Comparison of ENCODE assay signal across 9 cellular contexts in the genomic region with DNA sequence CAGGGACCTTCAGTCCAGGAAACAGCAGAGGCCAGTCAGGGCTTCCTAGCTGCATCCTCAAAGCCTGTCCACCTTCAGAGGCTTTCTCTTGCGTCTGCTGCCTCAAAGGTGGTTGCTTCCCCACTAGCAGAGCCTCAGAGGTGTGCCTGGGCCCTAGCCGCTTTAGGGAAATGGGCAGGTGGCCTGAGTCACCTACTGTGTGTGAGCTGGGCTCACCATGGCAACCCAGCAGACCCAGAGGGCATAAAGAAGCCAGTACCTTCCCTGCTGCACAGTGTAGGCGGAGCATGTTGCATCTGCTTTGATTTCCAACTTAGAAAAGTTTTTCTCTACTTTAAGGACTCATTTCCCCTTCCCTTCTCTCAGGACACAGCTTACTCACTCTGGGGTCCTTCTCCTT. TPM values are rescaled to one million over a fixed set of nuclear protein-coding genes. Genes with fewer than 3 reads are reported as not detected.
A peak's percentile ranks its signal among the peaks of the same experiment; 100 is the strongest.
DNase-seq lines count a peak whose midpoint lies in the region; ATAC-seq, FAIRE-seq and TF ChIP-seq lines count a peak whose summit lies in the region.
"Had no signal": no experiment of that assay in that cellular context is flagged by ENCODE, and none has a peak within 500 bp of the region (broad histone marks: within the 10 kb centered on the region; RNA-seq: fewer than 3 reads in every experiment).

No MANE protein-coding gene starts in this region.

- H2BK120ac ChIP-seq in trophoblast cell (ENCODE audit: insufficient read depth, low read length, poor library complexity) = no peak overlapping the region

- POLR2A ChIA-PET in GM12878 (lab: Charles Lee) = interaction anchor here (0.6 to 6.5 kb wide), 4 partner anchors 8 to 143 kb away, joined by 4 to 48 read pairs (median 6); partner anchors contain the start of gene SLC9A1

- H2AK5ac ChIP-seq in trophoblast cell (ENCODE audit: low read length) = no peak overlapping the region

- TF ChIP-seq POLR2A in GM12878 (IDR thresholded peaks at IDR 0.05; ENCODE audit: low read depth, low read length) (no peak), esophagus muscularis mucosa (IDR thresholded peaks at IDR 0.05; ENCODE audit: low read depth) (no peak)

- TF ChIP-seq EP300 in GM12878 (IDR thresholded peaks at IDR 0.05; ENCODE audit: borderline replicate concordance in 1 of 2, control insufficient read depth in 1 of 2, low read depth in 2 of 2, low read length in 2 of 2) = no peak
- TF ChIP-seq EP300 in esophagus muscularis mucosa (IDR thresholded peaks at IDR 0.05) = no peak

- no TSS peak for BruUV-seq in GM12878 (replicated peaks; lab: Mats Ljungman, UMichigan)

- H3K9me3 ChIP-seq in GM12878 (replicated peaks; ENCODE audit: control insufficient read depth, insufficient read depth, low read length) (no peaks in the 10 kb centered on the region), trophoblast cell (ENCODE audit: insufficient read depth, low read depth, low read length) (no peaks in the 10 kb centered on the region), esophagus muscularis mucosa (no peaks in the 10 kb centered on the region)

- H3K4me3 ChIP-seq in GM12878 (no peak overlapping the region), trophoblast cell (ENCODE audit: low read depth, low read length) (no peak overlapping the region), esophagus muscularis mucosa (no peak overlapping the region)

- TF ChIP-seq CTCF in GM12878 (IDR thresholded peaks at IDR 0.05 in 2 of 3, conservative IDR thresholded peaks at IDR 0.05 in 1 of 3; ENCODE audit: control insufficient read depth in 2 of 3, extremely low read depth in 1 of 3, insufficient read depth in 1 of 3, low read depth in 3 of 3, low read length in 3 of 3) (no peak), esophagus muscularis mucosa (IDR thresholded peaks at IDR 0.05) (no peak)

- no peak overlapping the region for H3K23ac ChIP-seq in trophoblast cell (ENCODE audit: low read length)

- RAD21 ChIA-PET in GM12878 (lab: Charles Lee; ENCODE audit: unreplicated experiment) = interaction anchor here (1.4 kb wide), 1 partner anchor 10 kb away, joined by 6 read pairs; no protein-coding TSS in a partner anchor

- H3K4ac ChIP-seq in trophoblast cell (ENCODE audit: low read depth, low read length) = no peak overlapping the region

- peaks cover 3% of the 10 kb centered on the region for H3K79me2 ChIP-seq in GM12878 (ENCODE audit: control insufficient read depth, insufficient read depth, low read length)
- H3K79me2 ChIP-seq in trophoblast cell (ENCODE audit: control insufficient read depth, insufficient read depth, low read length, poor library complexity) = peaks cover 18% of the 10 kb centered on the region

- no peaks in the 10 kb centered on the region; a peak in 1 of 4 replicates for H3K36me3 ChIP-seq in GM12878 (ENCODE audit: control insufficient read depth in 2 of 2, insufficient read depth in 2 of 2, low read length in 1 of 2)
- H3K36me3 ChIP-seq in trophoblast cell (ENCODE audit: control insufficient read depth in 1 of 2, insufficient read depth in 2 of 2, low read length in 2 of 2) = peaks cover 7 to 9% of the 10 kb centered on the region in 2 experiments
- H3K36me3 ChIP-seq in esophagus muscularis mucosa = no peaks in the 10 kb centered on the region

- H3K4me2 ChIP-seq in GM12878 (ENCODE audit: control insufficient read depth, insufficient read depth) = no peak overlapping the region
- peak overlapping the region; percentile 3 for H3K4me2 ChIP-seq in trophoblast cell (ENCODE audit: low read length)

- FAIRE-seq in GM12878 (lab: Jason Lieb, UNC) = no peak

- no peak overlapping the region for H2BK12ac ChIP-seq in trophoblast cell (ENCODE audit: low read length)

- H3K27ac ChIP-seq in GM12878 (ENCODE audit: control insufficient read depth, insufficient read depth) (no peak overlapping the region), trophoblast cell (ENCODE audit: low read depth, low read length) (no peak overlapping the region), esophagus muscularis mucosa (replicated peaks in 1 of 4) (no peak overlapping the region)

- intact Hi-C loops in GM12878 (cut with micrococcal nuclease; ENCODE audit: unreplicated experiment) = no loop called here
- intact Hi-C loops in esophagus muscularis mucosa (cut with DNase I) = no loop called here

- H4K20me1 ChIP-seq in GM12878 (ENCODE audit: control insufficient read depth, insufficient read depth) = no peaks in the 10 kb centered on the region

- H4K8ac ChIP-seq in trophoblast cell (ENCODE audit: low read depth, low read length) = no peak overlapping the region

- no peak for TF ChIP-seq RAD21 in GM12878 (IDR thresholded peaks at IDR 0.05; ENCODE audit: insufficient read depth, low read depth, low read length)

- no peak overlapping the region for H4K91ac ChIP-seq in trophoblast cell (ENCODE audit: low read depth, low read length)

- H2AFZ ChIP-seq in GM12878 (ENCODE audit: control insufficient read depth, low read depth, low read length) (no peak overlapping the region), trophoblast cell (ENCODE audit: insufficient read depth, low read length, poor library complexity) (no peak overlapping the region)

- 44% methylated on average over 3 of the region's 3 CpGs for WGBS in GM12878 (ENCODE audit: insufficient coverage, insufficient replicate concordance, low lambda C conversion rate, missing lambda C conversion rate)
- WGBS in trophoblast cell (ENCODE audit: extremely low coverage, insufficient coverage, insufficient read length) = no CpG with 5 or more reads among the region's 3 CpGs
- 98% methylated on average over 3 of the region's 3 CpGs for WGBS in esophagus muscularis mucosa

- H3K4me1 ChIP-seq in GM12878 (ENCODE audit: control insufficient read depth, insufficient read depth, low read length) (peaks cover 11% of the 10 kb centered on the region), trophoblast cell (ENCODE audit: control insufficient read depth in 1 of 2, insufficient read depth in 2 of 2, low read length in 2 of 2) (peaks cover 41 to 61% of the 10 kb centered on the region in 2 experiments), esophagus muscularis mucosa (peaks cover 54 to 77% (median 62%) of the 10 kb centered on the region in 4 donors)

- peak; percentile 47 for DNase-seq in DMS 273 (lab: John Stamatoyannopoulos, UW; ENCODE audit: unreplicated experiment)
- DNase-seq in DMS 273 treated with DMSO at 0.1 percent for 48 hours (lab: John Stamatoyannopoulos, UW) = no peak
- peak; percentile 58 for DNase-seq in NCI-H146 (lab: John Stamatoyannopoulos, UW)
- no peak for DNase-seq in GM12878 (ENCODE audit: low read depth, low spot score)
- peak; percentile 98 for DNase-seq in trophoblast cell
- no peak for DNase-seq in esophagus muscularis mucosa (ENCODE audit: extremely low spot score)
- DNase-seq: 8988T had no signal

- in situ Hi-C loops in GM12878 (cut with MboI) = no loop called here

- no peak overlapping the region for H2BK5ac ChIP-seq in trophoblast cell (ENCODE audit: low read depth, low read length, poor library complexity)

- CTCF ChIA-PET in GM12878 (lab: Yijun Ruan, JAX) = interaction anchor here (1.0 to 3.4 kb wide), 6 partner anchors 12 to 155 kb away, joined by 3 to 18 read pairs (median 4); partner anchors contain the start of gene SLC9A1

- no peak overlapping the region for H3K18ac ChIP-seq in trophoblast cell (ENCODE audit: low read length)

- no peak overlapping the region for H3K9ac ChIP-seq in GM12878 (ENCODE audit: control insufficient read depth, insufficient read depth, low read length)
- H3K9ac ChIP-seq in trophoblast cell (ENCODE audit: low read length) = no peak overlapping the region

- H3K27me3 ChIP-seq in GM12878 (replicated peaks in 1 of 2; ENCODE audit: control insufficient read depth in 2 of 2, insufficient read depth in 2 of 2, low read length in 1 of 2) = no peaks in the 10 kb centered on the region
- no peaks in the 10 kb centered on the region for H3K27me3 ChIP-seq in trophoblast cell (ENCODE audit: insufficient read depth, low read length)
- H3K27me3 ChIP-seq in esophagus muscularis mucosa = no peaks in the 10 kb centered on the region

- SMC1A ChIA-PET in GM12878 (lab: Charles Lee; ENCODE audit: uncharacterized antibody, unreplicated experiment) = interaction anchor here (2.5 to 4.5 kb wide), 2 partner anchors 9 to 11 kb away, joined by 10 to 30 read pairs; partner anchors contain the start of gene SLC9A1

- ATAC-seq in GM12878 (peak; percentile 66), HG02763 (IDR thresholded peaks at IDR 0.05; ENCODE audit: unreplicated experiment) (no peak), GM18517 (IDR thresholded peaks at IDR 0.05; ENCODE audit: unreplicated experiment) (no peak)

- peaks cover 30% of the 10 kb centered on the region for H3K79me1 ChIP-seq in trophoblast cell (ENCODE audit: low read length)

- no peak overlapping the region for H3K14ac ChIP-seq in trophoblast cell (ENCODE audit: low read length)

- H4K12ac ChIP-seq in trophoblast cell (ENCODE audit: low read depth, low read length) = no peak overlapping the region

TF ChIP-seq in GM12878, 131 proteins besides CTCF, POLR2A, EP300 and RAD21 (continues in another document):
- no peak for TF ChIP-seq CHD4 (IDR thresholded peaks at IDR 0.05)
- no peak for TF ChIP-seq TCF3 (IDR thresholded peaks at IDR 0.05; ENCODE audit: borderline replicate concordance, insufficient read depth, low read depth, low read length)
- TF ChIP-seq ZNF24 (IDR thresholded peaks at IDR 0.05) = no peak
- no peak for TF ChIP-seq LARP7 (IDR thresholded peaks at IDR 0.05)
- no peak for TF ChIP-seq TCF7 (IDR thresholded peaks at IDR 0.05; ENCODE audit: borderline replicate concordance)
- no peak for TF ChIP-seq MTA2 (IDR thresholded peaks at IDR 0.05; ENCODE audit: low read depth)
- no peak for TF ChIP-seq PAX8 (IDR thresholded peaks at IDR 0.05)
- no peak for TF ChIP-seq ATF7 (IDR thresholded peaks at IDR 0.05; ENCODE audit: low read depth)

RNA-seq across cellular contexts. Expression of gene SLC9A1, which starts 12.5 kb away (rescaled TPM):
- 12.9 and 13.6 TPM in 2 replicates for total RNA-seq in GM12878 (2013; cell fraction: nucleolus; rRNA removed)
- total RNA-seq in GM12878 (2014; rRNA removed) (1.4 and 3.2 TPM in 2 replicates), GM12878 (2014; rRNA removed; fragmentation: Illumina TruSeq; extraction: Trizol) (2.1 and 2.5 TPM in 2 replicates), GM12878 (2021) (18.3 and 21.4 TPM in 2 replicates), esophagus muscularis mucosa (10 to 100 TPM in 3 of 4 donors, 1 to 10 TPM in 1; 8.3 to 29.2 (median 11.4) TPM)
- 5.7 TPM for polyA plus RNA-seq in GM12878 (2011; ENCODE audit: low read depth)
- polyA plus RNA-seq in GM12878 (2011; rRNA removed) (1.4 and 2.8 TPM in 2 replicates), GM12878 (2014; fragmentation: Illumina TruSeq; extraction: Trizol) (14.4 and 14.9 TPM in 2 replicates), GM12878 (2014; fragmentation: Nextera tagmentation; extraction: Ambion mirVana) (1 to 10 TPM in 1 of 2 experiments, under 1 TPM in 1; 0.87 to 1.1 TPM), GM12878 (2014; rRNA removed) (5.5 and 8.3 TPM in 2 replicates), GM12878 (2016; fragmentation: Nextera tagmentation; extraction: Ambion mirVana) (1 to 10 TPM; 5.4 to 7.4 TPM)
- 2.1 and 4.3 TPM in 2 replicates for polyA plus RNA-seq in GM12878 (2011; cell fraction: cytosol; rRNA removed)
- 10.2 and 13.4 TPM in 2 replicates for polyA plus RNA-seq in GM12878 (2011; cell fraction: nucleus; rRNA removed)
- 10.7 and 11.3 TPM in 2 replicates for polyA plus RNA-seq in GM12878 (2012)
- 2.8 and 4.9 TPM in 2 replicates for polyA minus RNA-seq in GM12878 (2011; rRNA and poly(A)+ RNA removed)
- 4.8 TPM in 2 replicates for polyA minus RNA-seq in GM12878 (2011; cell fraction: cytosol; rRNA and poly(A)+ RNA removed)
- polyA minus RNA-seq in GM12878 (2011; cell fraction: nucleus; rRNA and poly(A)+ RNA removed) = 4.7 and 8.6 TPM in 2 replicates
- polyA plus RNA-seq in trophoblast cell (2013) = 114 and 122 TPM in 2 replicates

Comparison
In these comparisons a context has a peak if more than half of its experiments do, and no peak if none do; other contexts are left out.
1. DNase-seq: peak in DMS 273 (single experiment), NCI-H146 (single experiment) and trophoblast cell (2 of 2); none in DMS 273 treated with DMSO at 0.1 percent for 48 hours (single experiment), GM12878 (single experiment) and esophagus muscularis mucosa (single experiment).